ENCODE assay signal across 8 cellular contexts in genomic region chr16:12801511-12802042, GRCh38. TPM values are rescaled to one million over a fixed set of nuclear protein-coding genes. Genes with fewer than 3 reads are reported as not detected.
A peak's percentile ranks its signal among the peaks of the same experiment; 100 is the strongest.
DNase-seq lines count a peak whose midpoint lies in the region; ATAC-seq and TF ChIP-seq lines count a peak whose summit lies in the region.

No MANE protein-coding gene starts in this region.

- peak overlapping the region; percentile 94 for H3K4me3 Mint-ChIP-seq in activated naive CD4-positive, alpha-beta T cell treated with anti-CD3 and anti-CD28 coated beads, Interleukin-2, amount 50 U/mL, for 24 hours
- H3K4me3 Mint-ChIP-seq in effector memory CD8-positive, alpha-beta T cell, result peak overlapping the region; percentile 85 to 93

- H3K27ac Mint-ChIP-seq in activated naive CD4-positive, alpha-beta T cell treated with anti-CD3 and anti-CD28 coated beads, Interleukin-2, amount 50 U/mL, for 24 hours, result no peak overlapping the region
- H3K27ac Mint-ChIP-seq in effector memory CD8-positive, alpha-beta T cell, result no peak overlapping the region

- DNase-seq in activated naive CD4-positive, alpha-beta T cell treated with anti-CD3 and anti-CD28 coated beads, Interleukin-2, amount 50 U/mL, for 16 hours, result no peak
- DNase-seq in RPMI7951 (ENCODE audit: low read depth) (peak; percentile 56), retinal pigment epithelial cell (ENCODE audit: low read depth) (peak; percentile 88), NCI-H1092 treated with DMSO at 0.1 percent for 48 hours (lab: John Stamatoyannopoulos, UW) (no peak), cerebellum (ENCODE audit: low spot score) (no peak)
- DNase-seq in effector memory CD8-positive, alpha-beta T cell, result no peak
- DNase-seq in stimulated activated naive CD4-positive, alpha-beta T cell (lab: John Stamatoyannopoulos, UW), result no peak

- H3K4me3 ChIP-seq in retinal pigment epithelial cell (ENCODE audit: low read length), result peak overlapping the region; percentile 8

- no peak for TF ChIP-seq CTCF in retinal pigment epithelial cell (conservative IDR thresholded peaks at IDR 0.05; ENCODE audit: low read depth, low read length)

- H3K4me1 Mint-ChIP-seq in activated naive CD4-positive, alpha-beta T cell treated with anti-CD3 and anti-CD28 coated beads, Interleukin-2, amount 50 U/mL, for 24 hours, result peaks cover 15% of the 10 kb centered on the region
- peaks cover 21 to 26% of the 10 kb centered on the region in 2 donors for H3K4me1 Mint-ChIP-seq in effector memory CD8-positive, alpha-beta T cell (ENCODE audit: low read depth in 2 of 2)

- no peaks in the 10 kb centered on the region for H3K36me3 Mint-ChIP-seq in activated naive CD4-positive, alpha-beta T cell treated with anti-CD3 and anti-CD28 coated beads, Interleukin-2, amount 50 U/mL, for 24 hours
- H3K36me3 Mint-ChIP-seq in effector memory CD8-positive, alpha-beta T cell (ENCODE audit: insufficient read depth), result peaks cover 12% of the 10 kb centered on the region

- H3K9me3 Mint-ChIP-seq in activated naive CD4-positive, alpha-beta T cell treated with anti-CD3 and anti-CD28 coated beads, Interleukin-2, amount 50 U/mL, for 24 hours, result peaks cover 7% of the 10 kb centered on the region
- no peaks in the 10 kb centered on the region for H3K9me3 Mint-ChIP-seq in effector memory CD8-positive, alpha-beta T cell

- ATAC-seq in effector memory CD8-positive, alpha-beta T cell (replicated peaks), result no peak

- no peaks in the 10 kb centered on the region for H3K27me3 Mint-ChIP-seq in activated naive CD4-positive, alpha-beta T cell treated with anti-CD3 and anti-CD28 coated beads, Interleukin-2, amount 50 U/mL, for 24 hours
- no peaks in the 10 kb centered on the region for H3K27me3 Mint-ChIP-seq in effector memory CD8-positive, alpha-beta T cell

RNA-seq across cellular contexts. Expression of gene CPPED1, which starts 2.1 kb away (rescaled TPM):
- total RNA-seq in RPMI7951 (2014; rRNA removed; shearing (Covaris generic)), result 16.5 and 16.7 TPM in 2 replicates
- 11.2 TPM for total RNA-seq in cerebellum

Comparison
In these comparisons a context has a peak if more than half of its experiments do, and no peak if none do; other contexts are left out.
1. DNase-seq: peak in RPMI7951 (single experiment) and retinal pigment epithelial cell (single experiment); none in activated naive CD4-positive, alpha-beta T cell treated with anti-CD3 and anti-CD28 coated beads, Interleukin-2, amount 50 U/mL, for 16 hours (single experiment), effector memory CD8-positive, alpha-beta T cell (0 of 3), NCI-H1092 treated with DMSO at 0.1 percent for 48 hours (single experiment), cerebellum (single experiment) and stimulated activated naive CD4-positive, alpha-beta T cell (0 of 6).